ENCODE assay signal across 1 cellular context in genomic region chr6:108001696-108002231, GRCh38.
TF ChIP-seq lines count a peak whose summit lies in the region.

No MANE protein-coding gene starts in this region.

TF ChIP-seq in A549, 52 proteins besides CTCF, POLR2A, EP300 and RAD21 (continued from another document):
- no peak for TF ChIP-seq FOSL2 (IDR thresholded peaks at IDR 0.05)
- TF ChIP-seq FOSL2 (CRISPR knock-in tag; IDR thresholded peaks at IDR 0.05), result no peak
- TF ChIP-seq ZFP36 (IDR thresholded peaks at IDR 0.05; ENCODE audit: borderline replicate concordance, partially characterized antibody), result no peak
- no peak for TF ChIP-seq HES2 (IDR thresholded peaks at IDR 0.05)
- no peak for TF ChIP-seq EHMT2 (IDR thresholded peaks at IDR 0.05; ENCODE audit: low read depth)
- no peak for TF ChIP-seq FOXS1 (CRISPR knock-in tag; IDR thresholded peaks at IDR 0.05)
